Comparison of ENCODE assay signal across 23 cellular contexts in genomic region chr12:100365411-100365810, GRCh38. TPM values are rescaled to one million over a fixed set of nuclear protein-coding genes. Genes with fewer than 3 reads are reported as not detected.
"Had no signal": no experiment of that assay in that cellular context is flagged by ENCODE, and none has a peak within 500 bp of the region (broad histone marks: within the 10 kb centered on the region; RNA-seq: fewer than 3 reads in every experiment).

No MANE protein-coding gene starts in this region.

- H3K27ac Mint-ChIP-seq: immature natural killer cell, mesothelial cell of epicardium, natural killer cell, progenitor cell of endocrine pancreas had no signal

- H3K36me3 ChIP-seq: stomach, thoracic aorta, transverse colon had no signal

- H3K4me3 Mint-ChIP-seq: central memory CD8-positive, alpha-beta T cell; immature natural killer cell; mesothelial cell of epicardium; natural killer cell; neural crest cell had no signal

- H3K9me3 Mint-ChIP-seq: central memory CD8-positive, alpha-beta T cell; immature natural killer cell; natural killer cell had no signal

- ATAC-seq: left colon, natural killer cell had no signal

- H3K36me3 Mint-ChIP-seq: immature natural killer cell, natural killer cell had no signal

- H3K27me3 ChIP-seq: stomach, transverse colon had no signal

- H3K9me3 ChIP-seq: thoracic aorta, transverse colon had no signal

- H3K4me1 ChIP-seq: transverse colon had no signal

- DNase-seq: cortex of kidney; foreskin melanocyte; immature natural killer cell; kidney; left colon; natural killer cell; retina; small intestine; stimulated activated CD4-positive, alpha-beta T cell treated with anti-CD3 and anti-CD28 coated beads, Interleukin-12 subunit alpha, Interleukin-12 subunit beta, amount 100 ng/mL, for 4 hours; stimulated activated naive CD4-positive, alpha-beta T cell; stomach; substantia nigra; transverse colon had no signal

- H3K4me1 Mint-ChIP-seq: central memory CD8-positive, alpha-beta T cell; immature natural killer cell; natural killer cell; neural crest cell had no signal

- H3K27ac ChIP-seq: stomach, thoracic aorta, transverse colon had no signal

- H3K4me3 ChIP-seq: stomach, thoracic aorta, transverse colon had no signal

RNA-seq across cellular contexts. Expression of gene SLC17A8, which starts 8.5 kb away (rescaled TPM):
- total RNA-seq: bronchial epithelial cell, lower leg skin, mucosa of gallbladder, natural killer cell, neural crest cell, osteocyte, thoracic aorta had no signal
- polyA plus RNA-seq: esophagus, immature natural killer cell, stomach had no signal
